Comparison of ENCODE assay signal across 28 cellular contexts in genomic region chr9:134521817-134522501, GRCh38.
"Had no signal": no experiment of that assay in that cellular context is flagged by ENCODE, and none has a peak within 500 bp of the region (broad histone marks: within the 10 kb centered on the region; RNA-seq: fewer than 3 reads in every experiment).

No MANE protein-coding gene starts in this region.

- DNase-seq: activated CD4-positive, alpha-beta T cell treated with anti-CD3 and anti-CD28 coated beads for 48 hours; activated CD4-positive, alpha-beta T cell treated with anti-CD3 and anti-CD28 coated beads, Interleukin-2, amount 50 U/mL, for 48 hours; activated CD8-positive, alpha-beta memory T cell treated with anti-CD3 and anti-CD28 coated beads for 24 hours; activated naive CD8-positive, alpha-beta T cell treated with anti-CD3 and anti-CD28 coated beads, Interleukin-2, amount 50 U/mL, for 24 hours; activated T-cell treated with anti-CD3 and anti-CD28 coated beads, Interleukin-2, amount 50 U/mL, for 48 hours; amygdala; caudate nucleus; cortex of kidney; endodermal cell; foreskin fibroblast; hypothalamus; kidney glomerular epithelial cell; lower lobe of right lung; naive thymus-derived CD4-positive, alpha-beta T cell; occipital lobe; right cardiac atrium; stimulated activated CD4-positive, alpha-beta T cell treated with anti-CD3 and anti-CD28 coated beads, Interleukin-15, amount 100 ng/mL, for 24 hours; stimulated activated CD4-positive, alpha-beta T cell treated with anti-CD3 and anti-CD28 coated beads, Interleukin-2, amount 100 ng/mL, for 24 hours; stimulated activated naive B cell treated with anti-CD40 and anti-IgM and Interleukin-4, amounts not matched to agents 10 μg/mL and 1 μg/mL and 100 μg/mL, for 72 hours; T-helper 9 cell; testis; transverse colon had no signal

- H3K9me3 ChIP-seq: lower lobe of right lung, testis, transverse colon, vagina had no signal

- H3K4me3 ChIP-seq: heart left ventricle, lower lobe of right lung, testis, transverse colon, vagina had no signal

- H3K4me1 ChIP-seq: lower lobe of right lung, transverse colon had no signal

- H3K36me3 ChIP-seq: heart left ventricle, lower lobe of right lung, transverse colon, vagina had no signal

- ATAC-seq: activated CD4-positive, CD25-positive, alpha-beta regulatory T cell treated with anti-CD3 and anti-CD28 coated beads, Interleukin-2, amount 50 U/mL, for 24 hours; activated naive CD8-positive, alpha-beta T cell treated with anti-CD3 and anti-CD28 coated beads, Interleukin-2, amount 50 U/mL, for 24 hours; esophagus mucosa; heart left ventricle; left lobe of liver; lower lobe of right lung; naive thymus-derived CD4-positive, alpha-beta T cell; right cardiac atrium; stimulated activated naive B cell treated with anti-CD40 and anti-IgM and Interleukin-4, amounts not matched to agents 10 μg/mL and 1 μg/mL and 100 μg/mL, for 72 hours had no signal

- H3K27ac ChIP-seq: heart left ventricle, lower lobe of right lung, testis, transverse colon, vagina, VCaP had no signal

- H3K27me3 ChIP-seq: testis, transverse colon, vagina had no signal
